Comparison of ENCODE assay signal across 29 cellular contexts in the genomic region with DNA sequence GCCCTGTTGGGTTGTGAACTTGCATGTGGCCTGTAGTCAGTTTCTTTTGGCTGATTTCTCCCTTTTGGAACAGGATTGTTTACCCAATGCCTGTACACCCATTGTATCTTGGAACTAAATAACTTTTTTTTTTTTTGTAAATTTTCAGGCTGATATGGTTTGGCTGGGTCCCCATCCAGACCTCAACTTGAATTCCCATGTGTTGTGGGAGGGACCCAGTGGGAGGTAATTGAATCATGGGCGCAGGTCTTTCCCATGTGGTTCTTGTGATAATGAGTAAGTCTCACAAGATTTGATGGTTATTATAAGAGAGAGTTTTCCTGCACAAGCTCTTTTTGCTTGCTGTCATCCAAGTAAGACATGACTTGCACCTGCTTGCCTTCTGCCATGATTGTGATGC.
"Had no signal": no experiment of that assay in that cellular context is flagged by ENCODE, and none has a peak within 500 bp of the region (broad histone marks: within the 10 kb centered on the region; RNA-seq: fewer than 3 reads in every experiment).

No MANE protein-coding gene starts in this region.

- H3K4me3 ChIP-seq: stomach, suprapubic skin, testis, thoracic aorta, thyroid gland, tibial artery, tibial nerve, transverse colon, upper lobe of left lung, upper lobe of right lung, uterus, vagina had no signal

- H3K4me3 Mint-ChIP-seq: stimulated activated effector memory CD8-positive, alpha-beta T cell treated with anti-CD3 and anti-CD28 coated beads, Interleukin-12 subunit alpha, Interleukin-12 subunit beta, amount 100 ng/mL, for 72 hours; stimulated activated memory B cell treated with anti-CD40 and anti-IgM and Interleukin-4, amounts not matched to agents 10 μg/mL and 1 μg/mL and 100 μg/mL, for 72 hours; stimulated activated naive B cell treated with anti-CD40 and anti-IgM and Interleukin-4, amounts not matched to agents 10 μg/mL and 1 μg/mL and 100 μg/mL, for 72 hours; stimulated activated naive CD8-positive, alpha-beta T cell treated with anti-CD3 and anti-CD28 coated beads, Interleukin-15, amount 100 ng/mL, for 72 hours; stimulated activated naive CD8-positive, alpha-beta T cell treated with anti-CD3 and anti-CD28 coated beads, Interleukin-15, Interleukin-2, amounts not matched to agents 100 ng/mL and 50 ng/mL, for 24 hours; type B pancreatic cell had no signal

- H3K27me3 Mint-ChIP-seq: stimulated activated memory B cell treated with anti-CD40 and anti-IgM and Interleukin-4, amounts not matched to agents 10 μg/mL and 1 μg/mL and 100 μg/mL, for 72 hours; stimulated activated naive B cell treated with anti-CD40 and anti-IgM and Interleukin-4, amounts not matched to agents 10 μg/mL and 1 μg/mL and 100 μg/mL, for 72 hours; stimulated activated naive CD8-positive, alpha-beta T cell treated with anti-CD3 and anti-CD28 coated beads, Interleukin-15, amount 100 ng/mL, for 72 hours; stimulated activated naive CD8-positive, alpha-beta T cell treated with anti-CD3 and anti-CD28 coated beads, Interleukin-15, Interleukin-2, amounts not matched to agents 100 ng/mL and 50 ng/mL, for 24 hours; type B pancreatic cell had no signal

- H3K36me3 ChIP-seq: stomach, suprapubic skin, thoracic aorta, thyroid gland, tibial artery, tibial nerve, transverse colon, upper lobe of left lung, upper lobe of right lung, uterus, vagina had no signal

- H3K27ac Mint-ChIP-seq: stimulated activated effector memory CD8-positive, alpha-beta T cell treated with anti-CD3 and anti-CD28 coated beads, Interleukin-12 subunit alpha, Interleukin-12 subunit beta, amount 100 ng/mL, for 72 hours; stimulated activated memory B cell treated with anti-CD40 and anti-IgM and Interleukin-4, amounts not matched to agents 10 μg/mL and 1 μg/mL and 100 μg/mL, for 72 hours; stimulated activated naive B cell treated with anti-CD40 and anti-IgM and Interleukin-4, amounts not matched to agents 10 μg/mL and 1 μg/mL and 100 μg/mL, for 72 hours; stimulated activated naive CD8-positive, alpha-beta T cell treated with anti-CD3 and anti-CD28 coated beads, Interleukin-15, amount 100 ng/mL, for 72 hours; stimulated activated naive CD8-positive, alpha-beta T cell treated with anti-CD3 and anti-CD28 coated beads, Interleukin-15, Interleukin-2, amounts not matched to agents 100 ng/mL and 50 ng/mL, for 24 hours; type B pancreatic cell had no signal

- DNase-seq: stimulated activated CD4-positive, alpha-beta T cell treated with anti-CD3 and anti-CD28 coated beads, Interleukin-2, amount 100 ng/mL, for 48 hours; stimulated activated CD4-positive, alpha-beta T cell treated with anti-CD3 and anti-CD28 coated beads, Interleukin-4, amount 100 ng/mL, for 1 hour; stimulated activated CD4-positive, alpha-beta T cell treated with anti-CD3 and anti-CD28 coated beads, Interleukin-4, amount 100 ng/mL, for 24 hours; stimulated activated CD4-positive, alpha-beta T cell treated with anti-CD3 and anti-CD28 coated beads, Interleukin-4, amount 100 ng/mL, for 4 hours; stimulated activated CD8-positive, alpha-beta memory T cell treated with anti-CD3 and anti-CD28 coated beads, Interleukin-4, amount 100 ng/mL, for 48 hours; stimulated activated naive B cell treated with anti-CD40 and anti-IgM and Interleukin-4, amounts not matched to agents 10 μg/mL and 1 μg/mL and 100 μg/mL, for 72 hours; stimulated activated naive CD4-positive, alpha-beta T cell; stimulated activated naive CD4-positive, alpha-beta T cell treated with Interleukin-2 at 50 U/mL for 16 hours; stimulated activated naive CD8-positive, alpha-beta T cell treated with anti-CD3 and anti-CD28 coated beads, Interleukin-15, amount 100 ng/mL, for 72 hours; stimulated activated naive CD8-positive, alpha-beta T cell treated with anti-CD3 and anti-CD28 coated beads, Interleukin-15, Interleukin-2, amounts not matched to agents 100 U/mL and 50 U/mL, for 24 hours; stomach; substantia nigra; testis; thyroid gland; tibial artery; transverse colon; trophoblast cell; upper lobe of left lung; upper lobe of right lung; uterus had no signal

- FAIRE-seq: urothelium cell line had no signal

- H3K27ac ChIP-seq: stomach, suprapubic skin, testis, thoracic aorta, thyroid gland, tibial artery, tibial nerve, transverse colon, upper lobe of left lung, upper lobe of right lung, uterus, vagina had no signal

- ATAC-seq: stimulated activated effector memory CD8-positive, alpha-beta T cell treated with anti-CD3 and anti-CD28 coated beads, Interleukin-12 subunit alpha, Interleukin-12 subunit beta, amount 100 ng/mL, for 72 hours; stimulated activated memory B cell treated with anti-CD40 and anti-IgM and Interleukin-4, amounts not matched to agents 10 μg/mL and 1 μg/mL and 100 μg/mL, for 72 hours; stimulated activated naive B cell treated with anti-CD40 and anti-IgM and Interleukin-4, amounts not matched to agents 10 μg/mL and 1 μg/mL and 100 μg/mL, for 72 hours; stimulated activated naive CD8-positive, alpha-beta T cell treated with anti-CD3 and anti-CD28 coated beads, Interleukin-15, amount 100 ng/mL, for 72 hours; stimulated activated naive CD8-positive, alpha-beta T cell treated with anti-CD3 and anti-CD28 coated beads, Interleukin-15, Interleukin-2, amounts not matched to agents 100 U/mL and 50 U/mL, for 24 hours; upper lobe of right lung had no signal

- H3K27me3 ChIP-seq: stomach, suprapubic skin, testis, thyroid gland, tibial artery, tibial nerve, transverse colon, upper lobe of left lung, upper lobe of right lung, uterus, vagina had no signal

- H3K9me3 ChIP-seq: suprapubic skin, testis, thoracic aorta, thyroid gland, transverse colon, upper lobe of right lung, uterus, vagina had no signal

- H3K36me3 Mint-ChIP-seq: stimulated activated effector memory CD8-positive, alpha-beta T cell treated with anti-CD3 and anti-CD28 coated beads, Interleukin-12 subunit alpha, Interleukin-12 subunit beta, amount 100 ng/mL, for 72 hours; stimulated activated memory B cell treated with anti-CD40 and anti-IgM and Interleukin-4, amounts not matched to agents 10 μg/mL and 1 μg/mL and 100 μg/mL, for 72 hours; stimulated activated naive B cell treated with anti-CD40 and anti-IgM and Interleukin-4, amounts not matched to agents 10 μg/mL and 1 μg/mL and 100 μg/mL, for 72 hours; type B pancreatic cell had no signal

- H3K4me1 Mint-ChIP-seq: stimulated activated effector memory CD8-positive, alpha-beta T cell treated with anti-CD3 and anti-CD28 coated beads, Interleukin-12 subunit alpha, Interleukin-12 subunit beta, amount 100 ng/mL, for 72 hours; stimulated activated memory B cell treated with anti-CD40 and anti-IgM and Interleukin-4, amounts not matched to agents 10 μg/mL and 1 μg/mL and 100 μg/mL, for 72 hours; stimulated activated naive B cell treated with anti-CD40 and anti-IgM and Interleukin-4, amounts not matched to agents 10 μg/mL and 1 μg/mL and 100 μg/mL, for 72 hours; stimulated activated naive CD8-positive, alpha-beta T cell treated with anti-CD3 and anti-CD28 coated beads, Interleukin-15, amount 100 ng/mL, for 72 hours had no signal

- H3K4me1 ChIP-seq: stomach, suprapubic skin, testis, thyroid gland, tibial artery, tibial nerve, transverse colon, upper lobe of left lung, upper lobe of right lung, uterus, vagina had no signal
